In the genomic region with DNA sequence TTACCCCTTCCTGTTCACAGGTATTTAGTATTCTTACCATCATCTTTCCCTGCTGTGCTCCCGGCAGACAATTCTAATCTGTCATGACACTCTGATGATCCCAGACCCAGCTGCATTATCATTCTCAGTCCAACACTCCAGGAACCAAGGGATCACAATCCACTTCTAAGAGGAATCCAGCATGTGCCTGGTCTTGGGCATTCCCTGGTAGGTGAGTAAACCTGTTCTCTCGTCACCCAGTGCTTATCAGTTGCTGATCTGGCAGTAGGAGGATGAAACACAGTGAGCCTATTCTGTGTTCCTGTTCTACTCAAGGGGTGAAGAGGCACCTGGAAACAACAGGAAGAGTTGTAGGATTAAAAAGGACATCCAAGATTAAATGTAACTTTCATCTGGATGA, we compare ENCODE assay signal across 17 cellular contexts. TPM values are rescaled to one million over a fixed set of nuclear protein-coding genes. Genes with fewer than 3 reads are reported as not detected.
A peak's percentile ranks its signal among the peaks of the same experiment; 100 is the strongest.
DNase-seq lines count a peak whose midpoint lies in the region; ATAC-seq and TF ChIP-seq lines count a peak whose summit lies in the region.
"Had no signal": no experiment of that assay in that cellular context is flagged by ENCODE, and none has a peak within 500 bp of the region (broad histone marks: within the 10 kb centered on the region; RNA-seq: fewer than 3 reads in every experiment).

No MANE protein-coding gene starts in this region.

- peaks cover 25% of the 10 kb centered on the region for H3K27me3 Mint-ChIP-seq in stimulated activated naive CD8-positive, alpha-beta T cell treated with anti-CD3 and anti-CD28 coated beads, Interleukin-15, amount 100 ng/mL, for 72 hours
- no peaks in the 10 kb centered on the region for H3K27me3 Mint-ChIP-seq in activated T-helper 17 cell treated with anti-CD3 and anti-CD28 coated beads, Interleukin-2, amount 50 U/mL, for 72 hours

- H3K4me1 ChIP-seq in foreskin keratinocyte = no peaks in the 10 kb centered on the region

- H3K4me1 Mint-ChIP-seq in stimulated activated naive CD8-positive, alpha-beta T cell treated with anti-CD3 and anti-CD28 coated beads, Interleukin-15, amount 100 ng/mL, for 72 hours = peaks cover 36% of the 10 kb centered on the region
- peaks cover 23% of the 10 kb centered on the region for H3K4me1 Mint-ChIP-seq in activated T-helper 17 cell treated with anti-CD3 and anti-CD28 coated beads, Interleukin-2, amount 50 U/mL, for 72 hours

- H3K27ac ChIP-seq in foreskin keratinocyte = no peak overlapping the region
- H3K27ac ChIP-seq: KMS-11 had no signal

- no peak overlapping the region for H3K27ac Mint-ChIP-seq in stimulated activated naive CD8-positive, alpha-beta T cell treated with anti-CD3 and anti-CD28 coated beads, Interleukin-15, amount 100 ng/mL, for 72 hours
- peak overlapping the region; percentile 11 for H3K27ac Mint-ChIP-seq in activated T-helper 17 cell treated with anti-CD3 and anti-CD28 coated beads, Interleukin-2, amount 50 U/mL, for 72 hours
- H3K27ac Mint-ChIP-seq: CD14-positive monocyte, HFFc6 had no signal

- H3K36me3 Mint-ChIP-seq in activated T-helper 17 cell treated with anti-CD3 and anti-CD28 coated beads, Interleukin-2, amount 50 U/mL, for 72 hours (ENCODE audit: low read depth) = no peaks in the 10 kb centered on the region
- H3K36me3 Mint-ChIP-seq: CD14-positive monocyte had no signal

- H3K4me3 Mint-ChIP-seq in stimulated activated naive CD8-positive, alpha-beta T cell treated with anti-CD3 and anti-CD28 coated beads, Interleukin-15, amount 100 ng/mL, for 72 hours = no peak overlapping the region
- H3K4me3 Mint-ChIP-seq in activated T-helper 17 cell treated with anti-CD3 and anti-CD28 coated beads, Interleukin-2, amount 50 U/mL, for 72 hours = peak overlapping the region; percentile 16
- H3K4me3 Mint-ChIP-seq: HFFc6 had no signal

- H3K9me3 Mint-ChIP-seq in stimulated activated naive CD8-positive, alpha-beta T cell treated with anti-CD3 and anti-CD28 coated beads, Interleukin-15, amount 100 ng/mL, for 72 hours = no peaks in the 10 kb centered on the region
- no peaks in the 10 kb centered on the region for H3K9me3 Mint-ChIP-seq in activated T-helper 17 cell treated with anti-CD3 and anti-CD28 coated beads, Interleukin-2, amount 50 U/mL, for 72 hours
- H3K9me3 Mint-ChIP-seq: HFFc6 had no signal

- peaks cover 12% of the 10 kb centered on the region for H3K27me3 ChIP-seq in foreskin keratinocyte

- TF ChIP-seq CTCF in foreskin keratinocyte (conservative IDR thresholded peaks at IDR 0.05) = no peak

- ATAC-seq in stimulated activated naive CD8-positive, alpha-beta T cell treated with anti-CD3 and anti-CD28 coated beads, Interleukin-15, amount 100 ng/mL, for 72 hours = peak; percentile 44
- no peak for ATAC-seq in stimulated activated naive CD8-positive, alpha-beta T cell treated with anti-CD3 and anti-CD28 coated beads, Interleukin-15, Interleukin-2, amounts not matched to agents 100 U/mL and 50 U/mL, for 24 hours
- ATAC-seq in activated T-helper 17 cell treated with anti-CD3 and anti-CD28 coated beads, Interleukin-2, amount 50 U/mL, for 72 hours (replicated peaks) = peak; percentile 37
- peak; percentile 71 for ATAC-seq in foreskin keratinocyte
- no peak for ATAC-seq in GM18870 (IDR thresholded peaks at IDR 0.05; ENCODE audit: unreplicated experiment)
- ATAC-seq in HG02623 (IDR thresholded peaks at IDR 0.05; ENCODE audit: unreplicated experiment) = no peak
- ATAC-seq: HepG2 had no signal

- DNase-seq in stimulated activated naive CD8-positive, alpha-beta T cell treated with anti-CD3 and anti-CD28 coated beads, Interleukin-15, amount 100 ng/mL, for 72 hours = no peak
- no peak for DNase-seq in stimulated activated naive CD8-positive, alpha-beta T cell treated with anti-CD3 and anti-CD28 coated beads, Interleukin-15, Interleukin-2, amounts not matched to agents 100 U/mL and 50 U/mL, for 24 hours
- DNase-seq in foreskin keratinocyte = peak in 1 of 2 donors; percentile 57
- no peak for DNase-seq in mucosa of gallbladder (ENCODE audit: low spot score)
- DNase-seq: GF-D8, HFFc6, NCI-H1930, NCI-H510A, SHP77 had no signal

RNA-seq across cellular contexts. Expression of a gene that starts 1.3 kb away (rescaled TPM):
- total RNA-seq in activated T-helper 17 cell treated with anti-CD3 and anti-CD28 coated beads, Interleukin-2, amount 50 U/mL, for 72 hours = not detected
- total RNA-seq in foreskin keratinocyte (0.04 and 0.07 TPM in 2 replicates), mucosa of gallbladder (5.4 TPM)
- 0.02 and 0.03 TPM in 2 replicates for polyA plus RNA-seq in foreskin keratinocyte
- total RNA-seq: A673, H1, HepG2 had no signal
- polyA plus RNA-seq: CD14-positive monocyte, HepG2 had no signal

Comparison
In these comparisons a context has a peak if more than half of its experiments do, and no peak if none do; other contexts are left out.
1. ATAC-seq: peak in stimulated activated naive CD8-positive, alpha-beta T cell treated with anti-CD3 and anti-CD28 coated beads, Interleukin-15, amount 100 ng/mL, for 72 hours (single experiment), activated T-helper 17 cell treated with anti-CD3 and anti-CD28 coated beads, Interleukin-2, amount 50 U/mL, for 72 hours (single experiment) and foreskin keratinocyte (single experiment); none in stimulated activated naive CD8-positive, alpha-beta T cell treated with anti-CD3 and anti-CD28 coated beads, Interleukin-15, Interleukin-2, amounts not matched to agents 100 U/mL and 50 U/mL, for 24 hours (single experiment), GM18870 (single experiment) and HG02623 (single experiment).